In genomic region chr14:82419933-82420332, GRCh38 we compare ENCODE assay signal across 18 cellular contexts.
DNase-seq lines count a peak whose midpoint lies in the region; ATAC-seq and TF ChIP-seq lines count a peak whose summit lies in the region.
"Had no signal": no experiment of that assay in that cellular context is flagged by ENCODE, and none has a peak within 500 bp of the region (broad histone marks: within the 10 kb centered on the region; RNA-seq: fewer than 3 reads in every experiment).

No MANE protein-coding gene starts in this region.

- H3K36me3 ChIP-seq in right atrium auricular region (no peaks in the 10 kb centered on the region), thyroid gland (no peaks in the 10 kb centered on the region), esophagus muscularis mucosa (no peaks in the 10 kb centered on the region)
- H3K36me3 ChIP-seq: HAP-1 had no signal

- ATAC-seq in Right ventricle myocardium inferior: peak; percentile 86
- peak; percentile 31 for ATAC-seq in esophagus mucosa
- ATAC-seq in right cardiac atrium: peak; percentile 55 to 87
- ATAC-seq in HG03469 (IDR thresholded peaks at IDR 0.05; ENCODE audit: unreplicated experiment): no peak
- ATAC-seq in activated naive CD4-positive, alpha-beta T cell treated with anti-CD3 and anti-CD28 coated beads, Interleukin-2, amount 50 U/mL, for 72 hours: no peak
- ATAC-seq: CD8-positive, alpha-beta T cell; HepG2 had no signal

- H3K4me3 ChIP-seq in right atrium auricular region (no peak overlapping the region), right cardiac atrium (ENCODE audit: low read length) (no peak overlapping the region), thyroid gland (replicated peaks in 1 of 3) (no peak overlapping the region), esophagus muscularis mucosa (no peak overlapping the region)
- H3K4me3 ChIP-seq: HAP-1 had no signal

- H3K27ac ChIP-seq in right atrium auricular region (no peak overlapping the region), right cardiac atrium (ENCODE audit: low read length) (no peak overlapping the region), thyroid gland (no peak overlapping the region), esophagus muscularis mucosa (replicated peaks in 1 of 4) (no peak overlapping the region)
- H3K27ac ChIP-seq: 22Rv1 had no signal

- no peak for TF ChIP-seq POLR2A in thyroid gland (IDR thresholded peaks at IDR 0.05)
- TF ChIP-seq POLR2A in esophagus muscularis mucosa (IDR thresholded peaks at IDR 0.05; ENCODE audit: low read depth): no peak

- TF ChIP-seq EP300 in esophagus muscularis mucosa (IDR thresholded peaks at IDR 0.05): no peak

- H3K4me1 ChIP-seq in right atrium auricular region (no peaks in the 10 kb centered on the region), right cardiac atrium (ENCODE audit: control insufficient read depth, insufficient read depth, low read length) (no peaks in the 10 kb centered on the region), thyroid gland (peaks cover 10 to 12% of the 10 kb centered on the region in 2 donors), esophagus muscularis mucosa (no peaks in the 10 kb centered on the region)

- peaks cover 0 to 22% of the 10 kb centered on the region in 2 donors for H3K36me3 Mint-ChIP-seq in activated naive CD4-positive, alpha-beta T cell treated with anti-CD3 and anti-CD28 coated beads, Interleukin-2, amount 50 U/mL, for 72 hours
- H3K36me3 Mint-ChIP-seq: CD14-positive monocyte; CD8-positive, alpha-beta T cell had no signal

- TF ChIP-seq CTCF in right atrium auricular region (IDR thresholded peaks at IDR 0.05) (no peak), thyroid gland (IDR thresholded peaks at IDR 0.05) (no peak), esophagus muscularis mucosa (IDR thresholded peaks at IDR 0.05) (no peak)

- intact Hi-C loops in Right ventricle myocardium inferior (cut with DNase I): no loop called here
- intact Hi-C loops in right cardiac atrium (cut with DNase I): no loop called here
- intact Hi-C loops in thyroid gland (cut with DNase I): no loop called here
- intact Hi-C loops in esophagus muscularis mucosa (cut with DNase I): no loop called here

- H3K9me3 Mint-ChIP-seq in activated naive CD4-positive, alpha-beta T cell treated with anti-CD3 and anti-CD28 coated beads, Interleukin-2, amount 50 U/mL, for 72 hours: peaks cover 18 to 40% of the 10 kb centered on the region in 2 donors

- no peak overlapping the region for H3K27ac Mint-ChIP-seq in activated naive CD4-positive, alpha-beta T cell treated with anti-CD3 and anti-CD28 coated beads, Interleukin-2, amount 50 U/mL, for 72 hours
- H3K27ac Mint-ChIP-seq: CD14-positive monocyte; CD8-positive, alpha-beta T cell had no signal

- WGBS in right cardiac atrium: 43% methylated on average over 2 of the region's 2 CpGs
- WGBS in thyroid gland, 2 donors: 76 to 77% methylated on average over 2 of the region's 2 CpGs
- 80% methylated on average over 2 of the region's 2 CpGs for WGBS in esophagus muscularis mucosa

- DNase-seq in Right ventricle myocardium inferior (ENCODE audit: missing footprints) (no peak), right atrium auricular region (ENCODE audit: low spot score) (no peak), right cardiac atrium (no peak), thyroid gland (peak; percentile 10 to 27), esophagus muscularis mucosa (ENCODE audit: extremely low spot score) (no peak)
- DNase-seq in activated naive CD4-positive, alpha-beta T cell treated with anti-CD3 and anti-CD28 coated beads, Interleukin-2, amount 50 U/mL, for 72 hours (ENCODE audit: low spot score in 2 of 2): no peak
- DNase-seq: CD8-positive, alpha-beta T cell; COR-L47; DMS153; DMS79 treated with DMSO at 0.1 percent for 48 hours; EL; GDM1 had no signal

- H3K27me3 ChIP-seq in right atrium auricular region (no peaks in the 10 kb centered on the region), right cardiac atrium (ENCODE audit: control insufficient read depth, insufficient read depth) (no peaks in the 10 kb centered on the region), thyroid gland (no peaks in the 10 kb centered on the region), esophagus muscularis mucosa (no peaks in the 10 kb centered on the region)

- H3K9me3 ChIP-seq in right atrium auricular region (peaks cover 0 to 21% of the 10 kb centered on the region in 2 donors), right cardiac atrium (ENCODE audit: control insufficient read depth, low read length) (no peaks in the 10 kb centered on the region), thyroid gland (no peaks in the 10 kb centered on the region), esophagus muscularis mucosa (peaks cover 0 to 8% (median 3%) of the 10 kb centered on the region in 4 donors)

Comparison
In these comparisons a context has a peak if more than half of its experiments do, and no peak if none do; other contexts are left out.
1. ATAC-seq: peak in Right ventricle myocardium inferior (single experiment), esophagus mucosa (single experiment) and right cardiac atrium (2 of 2); none in HG03469 (single experiment) and activated naive CD4-positive, alpha-beta T cell treated with anti-CD3 and anti-CD28 coated beads, Interleukin-2, amount 50 U/mL, for 72 hours (0 of 2).
2. DNase-seq: peak in thyroid gland (2 of 2); none in Right ventricle myocardium inferior (single experiment), right atrium auricular region (single experiment), right cardiac atrium (0 of 3), esophagus muscularis mucosa (single experiment) and activated naive CD4-positive, alpha-beta T cell treated with anti-CD3 and anti-CD28 coated beads, Interleukin-2, amount 50 U/mL, for 72 hours (0 of 2).